Comparison of ENCODE assay signal across 9 cellular contexts in genomic region chr6:1420382-1420781, GRCh38. TPM values are rescaled to one million over a fixed set of nuclear protein-coding genes. Genes with fewer than 3 reads are reported as not detected.
"Had no signal": no experiment of that assay in that cellular context is flagged by ENCODE, and none has a peak within 500 bp of the region (broad histone marks: within the 10 kb centered on the region; RNA-seq: fewer than 3 reads in every experiment).

No MANE protein-coding gene starts in this region.

- H3K9ac ChIP-seq: GM23248 had no signal

- H3K9me3 ChIP-seq: HAP-1 had no signal

- H3K4me3 ChIP-seq: GM23248, HAP-1 had no signal

- FAIRE-seq: HTR-8/SVneo had no signal

- H3K36me3 ChIP-seq: HAP-1 had no signal

- ATAC-seq: HCT116 had no signal

- DNase-seq: GM23248, GOT3, H7, KG1 had no signal

- H2AFZ ChIP-seq: GM23248 had no signal

- H3K36me3 Mint-ChIP-seq: IgD-negative memory B cell had no signal

- H3K4me1 ChIP-seq: HAP-1 had no signal

- H3K4me3 Mint-ChIP-seq: IgD-negative memory B cell had no signal

- H3K27ac Mint-ChIP-seq: IgD-negative memory B cell had no signal

- H3K27ac ChIP-seq: GM23248 had no signal

RNA-seq across cellular contexts. Expression of gene FOXF2, which starts 31.0 kb away (rescaled TPM):
- total RNA-seq: HT-29 had no signal
- polyA plus RNA-seq: IgD-negative memory B cell had no signal
